Comparison of ENCODE assay signal across 15 cellular contexts in genomic region chr10:35211390-35211789, GRCh38.
A peak's percentile ranks its signal among the peaks of the same experiment; 100 is the strongest.
DNase-seq lines count a peak whose midpoint lies in the region; ATAC-seq, FAIRE-seq and TF ChIP-seq lines count a peak whose summit lies in the region.
"Had no signal": no experiment of that assay in that cellular context is flagged by ENCODE, and none has a peak within 500 bp of the region (broad histone marks: within the 10 kb centered on the region; RNA-seq: fewer than 3 reads in every experiment).

No MANE protein-coding gene starts in this region.

- 19% methylated on average over 7 of the region's 7 CpGs for WGBS in HepG2 (ENCODE audit: low lambda C conversion rate)

- no peaks in the 10 kb centered on the region for H4K20me1 ChIP-seq in HepG2 (ENCODE audit: insufficient read depth, low read length)

- no peak for TF ChIP-seq RAD21 in HepG2 (CRISPR knock-in tag; IDR thresholded peaks at IDR 0.05)

- H3K9me3 Mint-ChIP-seq in activated T-helper 1 cell treated with anti-CD3 and anti-CD28 coated beads, Interleukin-12 subunit alpha, Interleukin-12 subunit beta, Interleukin-2, Interleukin-4 antibody, amounts not matched to agents 30 ng/mL and 10 ng/mL and 1 ng/mL, durations not matched to agents 14 hours and 24 hours and 36 hours = no peaks in the 10 kb centered on the region
- H3K9me3 Mint-ChIP-seq: T-helper 1 cell treated with Interleukin-12 subunit alpha and Interleukin-12 subunit beta and Interleukin-4 antibody, amounts not matched to agents 30 μg/mL and 1 μg/mL, for 36 hours had no signal

- TF ChIP-seq EP300 in HepG2 (IDR thresholded peaks at IDR 0.05; ENCODE audit: low read depth in 2 of 2, low read length in 2 of 2) (no peak), HepG2 (CRISPR knock-in tag; IDR thresholded peaks at IDR 0.05; ENCODE audit: borderline replicate concordance) (no peak)

- peaks cover 48% of the 10 kb centered on the region for H3K36me3 Mint-ChIP-seq in activated T-helper 1 cell treated with anti-CD3 and anti-CD28 coated beads, Interleukin-12 subunit alpha, Interleukin-12 subunit beta, Interleukin-2, Interleukin-4 antibody, amounts not matched to agents 30 ng/mL and 10 ng/mL and 1 ng/mL, durations not matched to agents 14 hours and 24 hours and 36 hours (ENCODE audit: low read depth)

- no peaks in the 10 kb centered on the region for H3K79me2 ChIP-seq in HepG2 (ENCODE audit: insufficient read depth, low read length)

- H3K4me2 ChIP-seq in HepG2 (ENCODE audit: low read depth, low read length) = peak overlapping the region; percentile 25

- BruUV-seq in HepG2 (replicated peaks; lab: Mats Ljungman, UMichigan) = no TSS peak

- no peak for TF ChIP-seq CTCF in HepG2 (CRISPR knock-in tag; IDR thresholded peaks at IDR 0.05)

- H2AFZ ChIP-seq in HepG2 (ENCODE audit: low read length) = no peak overlapping the region

- H3K4me1 Mint-ChIP-seq in activated T-helper 1 cell treated with anti-CD3 and anti-CD28 coated beads, Interleukin-12 subunit alpha, Interleukin-12 subunit beta, Interleukin-2, Interleukin-4 antibody, amounts not matched to agents 30 ng/mL and 10 ng/mL and 1 ng/mL, durations not matched to agents 14 hours and 24 hours and 36 hours (ENCODE audit: low read depth) = peaks cover 62% of the 10 kb centered on the region

- H3K27ac Mint-ChIP-seq in activated T-helper 1 cell treated with anti-CD3 and anti-CD28 coated beads, Interleukin-12 subunit alpha, Interleukin-12 subunit beta, Interleukin-2, Interleukin-4 antibody, amounts not matched to agents 30 ng/mL and 10 ng/mL and 1 ng/mL, durations not matched to agents 14 hours and 24 hours and 36 hours = peak overlapping the region; percentile 78

- H3K9ac ChIP-seq in HUES6 (ENCODE audit: low read length) (peak overlapping the region; percentile 5), HepG2 (ENCODE audit: insufficient read depth, low read depth, low read length) (peak overlapping the region; percentile 24; the same call in 1 of the 2 replicates), skeletal muscle tissue (ENCODE audit: low read depth in 1 of 3, low read length in 3 of 3) (no peak overlapping the region)

- no peaks in the 10 kb centered on the region for H3K27me3 Mint-ChIP-seq in activated T-helper 1 cell treated with anti-CD3 and anti-CD28 coated beads, Interleukin-12 subunit alpha, Interleukin-12 subunit beta, Interleukin-2, Interleukin-4 antibody, amounts not matched to agents 30 ng/mL and 10 ng/mL and 1 ng/mL, durations not matched to agents 14 hours and 24 hours and 36 hours (ENCODE audit: insufficient read depth)

- H3K27me3 ChIP-seq in HUES6 (ENCODE audit: control insufficient read depth, insufficient read depth, low read length) (no peaks in the 10 kb centered on the region), HepG2 (ENCODE audit: control insufficient read depth in 1 of 2, insufficient read depth in 2 of 2, low read length in 2 of 2) (no peaks in the 10 kb centered on the region), skeletal muscle tissue (ENCODE audit: control insufficient read depth in 3 of 3, insufficient read depth in 3 of 3, low read length in 3 of 3) (no peaks in the 10 kb centered on the region), SJCRH30 (no peaks in the 10 kb centered on the region)
- H3K27me3 ChIP-seq: pancreas had no signal

- H3K9me3 ChIP-seq in HUES6 (ENCODE audit: control insufficient read depth, insufficient read depth, low read depth, low read length) (no peaks in the 10 kb centered on the region), HepG2 (ENCODE audit: low read length) (no peaks in the 10 kb centered on the region), skeletal muscle tissue (ENCODE audit: control insufficient read depth in 3 of 3, low read length in 3 of 3) (no peaks in the 10 kb centered on the region), SJCRH30 (replicated peaks) (no peaks in the 10 kb centered on the region)
- H3K9me3 ChIP-seq: pancreas had no signal

- H3K4me3 ChIP-seq in HUES6 (ENCODE audit: low read depth, low read length) (no peak overlapping the region), HepG2 (replicated peaks in 1 of 3; ENCODE audit: insufficient read depth in 1 of 3, low read depth in 2 of 3, low read length in 3 of 3) (no peak overlapping the region), skeletal muscle tissue (ENCODE audit: low read length in 3 of 3) (no peak overlapping the region), SJCRH30 (no peak overlapping the region)
- H3K4me3 ChIP-seq: pancreas had no signal

- CTCF ChIA-PET in HepG2 (lab: Yijun Ruan, JAX; ENCODE audit: low intra/inter-chr PET ratio, low total read pairs) = no interaction called here

- no peak for TF ChIP-seq POLR2A in HepG2 (IDR thresholded peaks at IDR 0.05; ENCODE audit: insufficient read depth in 1 of 2, low read depth in 2 of 2, low read length in 2 of 2)

- H3K4me3 Mint-ChIP-seq in activated T-helper 1 cell treated with anti-CD3 and anti-CD28 coated beads, Interleukin-12 subunit alpha, Interleukin-12 subunit beta, Interleukin-2, Interleukin-4 antibody, amounts not matched to agents 30 ng/mL and 10 ng/mL and 1 ng/mL, durations not matched to agents 14 hours and 24 hours and 36 hours = no peak overlapping the region
- H3K4me3 Mint-ChIP-seq: T-helper 1 cell treated with Interleukin-12 subunit alpha and Interleukin-12 subunit beta and Interleukin-4 antibody, amounts not matched to agents 30 μg/mL and 1 μg/mL, for 36 hours had no signal

- no peak for FAIRE-seq in HepG2 (lab: Jason Lieb, UNC)
- FAIRE-seq: pancreas had no signal

- DNase-seq in activated T-helper 1 cell treated with anti-CD3 and anti-CD28 coated beads, Interleukin-12 subunit alpha, Interleukin-12 subunit beta, Interleukin-2, Interleukin-4 antibody, amounts not matched to agents 30 ng/mL and 10 ng/mL and 1 ng/mL, durations not matched to agents 14 hours and 24 hours and 36 hours (ENCODE audit: low spot score) = no peak
- DNase-seq in HepG2 (ENCODE audit: low spot score) (peak; percentile 46), SJCRH30 (no peak)
- DNase-seq: activated CD4-positive, alpha-beta T cell treated with anti-CD3 and anti-CD28 coated beads for 48 hours; amygdala; dermis blood vessel endothelial cell; NCI-H187 treated with DMSO at 0.1 percent for 48 hours; pancreas had no signal

- in situ Hi-C loops in HepG2 (cut with HindIII; ENCODE audit: extremely low pct_ligation_motif_present, low pct_unique_long_range_greater_than_20kb) = no loop called here

- H3K36me3 ChIP-seq in HUES6 (ENCODE audit: control insufficient read depth, insufficient read depth, low read length) (no peaks in the 10 kb centered on the region), HepG2 (replicated peaks in 1 of 2; ENCODE audit: control insufficient read depth in 1 of 2, insufficient read depth in 2 of 2, low read length in 2 of 2) (no peaks in the 10 kb centered on the region; a peak in 1 of 5 replicates), skeletal muscle tissue (ENCODE audit: control insufficient read depth in 3 of 3, insufficient read depth in 3 of 3, low read length in 3 of 3) (peaks cover 2 to 6% (median 3%) of the 10 kb centered on the region in 3 donors), SJCRH30 (no peaks in the 10 kb centered on the region; the same call in 1 of the 2 replicates)
- H3K36me3 ChIP-seq: pancreas had no signal

- POLR2A ChIA-PET in HepG2 (lab: Yijun Ruan, JAX) = interaction anchor here (1.2 kb wide), 1 partner anchor 85 kb away, joined by 4 read pairs; the partner anchor contains the start of gene CREM

- intact Hi-C loops in activated T-helper 1 cell treated with anti-CD3 and anti-CD28 coated beads, Interleukin-12 subunit alpha, Interleukin-12 subunit beta, Interleukin-2, Interleukin-4 antibody, amounts not matched to agents 30 ng/mL and 10 ng/mL and 1 ng/mL, durations not matched to agents 14 hours and 24 hours and 36 hours (cut with micrococcal nuclease) = no loop called here
- intact Hi-C loops in HepG2 (cut with micrococcal nuclease; ENCODE audit: unreplicated experiment) = no loop called here

- H3K4me1 ChIP-seq in HUES6 (ENCODE audit: control insufficient read depth, insufficient read depth, low read length) (peaks cover 27% of the 10 kb centered on the region), HepG2 (ENCODE audit: insufficient read depth, low read length) (peaks cover 29% of the 10 kb centered on the region), skeletal muscle tissue (ENCODE audit: control insufficient read depth in 3 of 3, insufficient read depth in 3 of 3, low read length in 3 of 3) (peaks cover 20 to 31% (median 28%) of the 10 kb centered on the region in 3 donors), SJCRH30 (peaks cover 9% of the 10 kb centered on the region)
- H3K4me1 ChIP-seq: pancreas had no signal

- H3K27ac ChIP-seq in HUES6 (ENCODE audit: low read depth, low read length) = peak overlapping the region; percentile 21; the same call in 1 of the 2 replicates
- H3K27ac ChIP-seq in HepG2 (ENCODE audit: extremely low read length, insufficient read depth, low read length) = peak overlapping the region; percentile 60
- peak overlapping the region; percentile 49 for H3K27ac ChIP-seq in skeletal muscle tissue (ENCODE audit: low read depth, low read length)
- no peak overlapping the region for H3K27ac ChIP-seq in SJCRH30
- H3K27ac ChIP-seq: C4-2B, RWPE1 had no signal

- peak; percentile 56 for ATAC-seq in HepG2
- ATAC-seq in HG03108 (IDR thresholded peaks at IDR 0.05; ENCODE audit: unreplicated experiment) = no peak
- ATAC-seq in HG02852 (IDR thresholded peaks at IDR 0.05; ENCODE audit: unreplicated experiment) = no peak
- ATAC-seq: pancreas had no signal

TF ChIP-seq in HepG2, 621 proteins besides CTCF, POLR2A, EP300 and RAD21 (continues in another document):
- TF ChIP-seq BHLHE40 (IDR thresholded peaks at IDR 0.05; ENCODE audit: low read length) = 0 out of 2 replicates have a peak, but pooled peaks have one; percentile 20
- peak; percentile 96 for TF ChIP-seq MNT (IDR thresholded peaks at IDR 0.05)
- no peak for TF ChIP-seq TEAD3 (CRISPR knock-in tag; optimal IDR thresholded peaks at IDR 0.05; ENCODE audit: borderline replicate concordance)
- TF ChIP-seq FOXA1 (IDR thresholded peaks at IDR 0.05) = no peak
- no peak for TF ChIP-seq FOXA1 (CRISPR knock-in tag; IDR thresholded peaks at IDR 0.05)

Comparison
In these comparisons a context has a peak if more than half of its experiments do, and no peak if none do; other contexts are left out.
1. H3K9ac ChIP-seq: peak in HUES6 (single experiment) and HepG2 (single experiment); none in skeletal muscle tissue (0 of 3).